ENCODE assay signal across 8 cellular contexts in the genomic region with DNA sequence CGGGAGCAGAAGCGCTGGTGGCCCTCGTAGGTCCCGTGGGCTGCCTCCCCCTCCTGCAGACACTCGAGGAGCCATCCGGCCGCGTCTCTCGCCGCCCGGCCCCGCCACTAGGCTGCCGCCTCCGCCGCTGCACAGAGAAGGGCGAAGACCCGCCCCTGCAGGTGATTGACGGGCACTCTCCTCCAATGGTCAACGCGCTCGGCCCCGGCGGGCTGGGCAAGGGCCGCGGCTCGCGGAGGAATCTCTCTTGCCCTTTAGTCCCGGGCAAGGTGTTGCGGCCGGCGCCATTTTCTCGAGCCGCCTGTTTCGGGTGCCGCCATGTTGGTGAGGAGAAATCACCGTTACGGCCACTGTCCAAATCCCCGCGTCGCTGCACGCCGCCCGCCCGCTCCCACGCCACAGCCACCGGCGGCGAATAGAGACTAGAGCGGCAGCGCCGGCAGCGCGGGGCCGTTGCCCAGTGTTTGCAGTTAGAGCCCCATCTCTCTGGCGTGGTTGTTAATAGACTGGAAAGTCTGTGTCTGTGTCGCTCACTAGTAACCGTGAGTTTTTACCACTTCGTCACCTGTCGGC. TPM values are rescaled to one million over a fixed set of nuclear protein-coding genes. Genes with fewer than 3 reads are reported as not detected.
A peak's percentile ranks its signal among the peaks of the same experiment; 100 is the strongest.
DNase-seq lines count a peak whose midpoint lies in the region; ATAC-seq, FAIRE-seq and TF ChIP-seq lines count a peak whose summit lies in the region.

Gene ZC3H6, plus strand, starts transcription at position 284 of the 573 bp plus-strand sequence. CDS start 398 bp downstream, outside the sequence.

- no peaks in the 10 kb centered on the region for H3K9me3 ChIP-seq in kidney (ENCODE audit: control insufficient read depth in 1 of 2, low read length in 2 of 2)

- intact Hi-C loops in kidney (cut with DNase I), result no loop called here

- H3K4me3 ChIP-seq in kidney (ENCODE audit: low read length in 2 of 2), result peak within 1 kb of the TSS; percentile 91 to 94

- no peaks in the 10 kb centered on the region for H3K4me1 ChIP-seq in kidney (ENCODE audit: control insufficient read depth in 1 of 2, insufficient read depth in 1 of 2, low read depth in 1 of 2, low read length in 2 of 2)

- DNase-seq in AG09319 (ENCODE audit: extremely low read depth, low read depth) (peak; percentile 98), NCI-H345 treated with DMSO at 0.1 percent for 48 hours (lab: John Stamatoyannopoulos, UW; ENCODE audit: unreplicated experiment) (peak; percentile 90), cerebellar nuclear complex (lab: John Stamatoyannopoulos, UW) (peak; percentile 77 to 89), kidney (peak; percentile 100)
- peak; percentile 99 for DNase-seq in stimulated activated CD4-positive, alpha-beta T cell treated with anti-CD3 and anti-CD28 coated beads, Interleukin-15, amount 100 ng/mL, for 24 hours

- TF ChIP-seq CTCF in AG09319 (IDR thresholded peaks at IDR 0.05; ENCODE audit: low read depth, low read length) (no peak; the same call in 1 of the 2 replicates), kidney (IDR thresholded peaks at IDR 0.05; ENCODE audit: borderline replicate concordance, extremely low read depth, insufficient read depth) (peak; percentile 35)

- FAIRE-seq in kidney (lab: Jason Lieb, UNC), result peak; percentile 17

- peak; percentile 95 for ATAC-seq in GM19023 (IDR thresholded peaks at IDR 0.05; ENCODE audit: unreplicated experiment)
- ATAC-seq in HG03280 (IDR thresholded peaks at IDR 0.05; ENCODE audit: unreplicated experiment), result peak; percentile 96
- peak; percentile 95 to 96 for ATAC-seq in activated CD4-positive, CD25-positive, alpha-beta regulatory T cell treated with anti-CD3 and anti-CD28 coated beads, Interleukin-2, amount 50 U/mL, for 24 hours

- peak within 1 kb of the TSS; percentile 100 for H3K9ac ChIP-seq in kidney (ENCODE audit: low read length in 2 of 2)

- H3K27ac ChIP-seq in kidney (ENCODE audit: low read depth in 2 of 2, low read length in 2 of 2), result peak within 1 kb of the TSS; percentile 100

- no peaks in the 10 kb centered on the region for H3K36me3 ChIP-seq in kidney (ENCODE audit: control insufficient read depth in 1 of 2, insufficient read depth in 2 of 2, low read length in 2 of 2)

RNA-seq across cellular contexts. Expression of gene ZC3H6, which starts in this region (rescaled TPM):
- 17.1 TPM for total RNA-seq in kidney
- 1.4 TPM for polyA plus RNA-seq in kidney (ENCODE audit: insufficient read depth, low read depth, low replicate concordance)

Comparison
In these comparisons a context has a peak if more than half of its experiments do, and no peak if none do; other contexts are left out.
1. Peak in every context shown above with its lines: DNase-seq, ATAC-seq, H3K4me3 ChIP-seq and H3K27ac ChIP-seq.